Comparison of ENCODE assay signal across 13 cellular contexts in genomic region chr4:122762520-122762919, GRCh38. TPM values are rescaled to one million over a fixed set of nuclear protein-coding genes. Genes with fewer than 3 reads are reported as not detected.
DNase-seq lines count a peak whose midpoint lies in the region; ATAC-seq and TF ChIP-seq lines count a peak whose summit lies in the region.
"Had no signal": no experiment of that assay in that cellular context is flagged by ENCODE, and none has a peak within 500 bp of the region (broad histone marks: within the 10 kb centered on the region; RNA-seq: fewer than 3 reads in every experiment).

No MANE protein-coding gene starts in this region.

- no peak overlapping the region for H3K4me3 Mint-ChIP-seq in activated CD4-positive, alpha-beta T cell treated with anti-CD3 and anti-CD28 coated beads for 36 hours
- no peak overlapping the region for H3K4me3 Mint-ChIP-seq in activated CD8-positive, alpha-beta T cell treated with anti-CD3 and anti-CD28 coated beads for 36 hours
- H3K4me3 Mint-ChIP-seq: nephron had no signal

- H3K79me2 ChIP-seq in osteoblast (ENCODE audit: insufficient read depth, low read length), result no peaks in the 10 kb centered on the region

- CTCF ChIA-PET in activated CD4-positive, alpha-beta T cell treated with anti-CD3 and anti-CD28 coated beads for 36 hours (lab: Charles Lee), result interaction anchor here (0.6 to 1.7 kb wide), 5 partner anchors 17 to 185 kb away, joined by 3 to 5 read pairs (median 3); no protein-coding TSS in a partner anchor
- CTCF ChIA-PET in activated CD8-positive, alpha-beta T cell treated with anti-CD3 and anti-CD28 coated beads for 36 hours (lab: Charles Lee), result interaction anchor here (1.3 to 1.7 kb wide), 2 partner anchors 152 to 168 kb away, joined by 4 to 5 read pairs; no protein-coding TSS in a partner anchor

- peaks cover 33% of the 10 kb centered on the region for H3K4me1 Mint-ChIP-seq in activated CD4-positive, alpha-beta T cell treated with anti-CD3 and anti-CD28 coated beads for 36 hours
- H3K4me1 Mint-ChIP-seq in activated CD8-positive, alpha-beta T cell treated with anti-CD3 and anti-CD28 coated beads for 36 hours (ENCODE audit: low read depth), result peaks cover 29% of the 10 kb centered on the region
- H3K4me1 Mint-ChIP-seq: nephron had no signal

- peak overlapping the region; percentile 24 for H2AFZ ChIP-seq in osteoblast (ENCODE audit: low read length)

- H3K4me3 ChIP-seq in osteoblast (ENCODE audit: insufficient read depth, low read length), result no peak overlapping the region
- H3K4me3 ChIP-seq: SK-N-MC had no signal

- intact Hi-C loops in activated CD4-positive, alpha-beta T cell treated with anti-CD3 and anti-CD28 coated beads for 36 hours (cut with DNase I, micrococcal nuclease), result no loop called here
- intact Hi-C loops in activated CD8-positive, alpha-beta T cell treated with anti-CD3 and anti-CD28 coated beads for 36 hours (cut with micrococcal nuclease), result no loop called here

- H3K4me2 ChIP-seq in osteoblast (ENCODE audit: insufficient read depth, low read length), result no peak overlapping the region

- H3K4me1 ChIP-seq in osteoblast (ENCODE audit: insufficient read depth, low read length), result peaks cover 47% of the 10 kb centered on the region

- no peaks in the 10 kb centered on the region for H3K9me3 Mint-ChIP-seq in activated CD4-positive, alpha-beta T cell treated with anti-CD3 and anti-CD28 coated beads for 36 hours (ENCODE audit: low read depth)
- no peaks in the 10 kb centered on the region for H3K9me3 Mint-ChIP-seq in activated CD8-positive, alpha-beta T cell treated with anti-CD3 and anti-CD28 coated beads for 36 hours
- H3K9me3 Mint-ChIP-seq: nephron had no signal

- peak; percentile 55 for ATAC-seq in activated CD4-positive, alpha-beta T cell treated with anti-CD3 and anti-CD28 coated beads for 36 hours
- ATAC-seq in HG03565 (IDR thresholded peaks at IDR 0.05; ENCODE audit: unreplicated experiment) (peak; percentile 28), HG03280 (IDR thresholded peaks at IDR 0.05; ENCODE audit: unreplicated experiment) (no peak)
- ATAC-seq in activated CD8-positive, alpha-beta T cell treated with anti-CD3 and anti-CD28 coated beads for 36 hours, result peak; percentile 59

- POLR2A ChIA-PET in activated CD4-positive, alpha-beta T cell treated with anti-CD3 and anti-CD28 coated beads for 36 hours (lab: Charles Lee), result no interaction called here
- POLR2A ChIA-PET in activated CD8-positive, alpha-beta T cell treated with anti-CD3 and anti-CD28 coated beads for 36 hours (lab: Charles Lee), result no interaction called here

- H3K9me3 ChIP-seq in osteoblast (ENCODE audit: low read depth, low read length), result no peaks in the 10 kb centered on the region

- H3K27ac ChIP-seq in osteoblast (ENCODE audit: low read depth, low read length), result peak overlapping the region; percentile 95
- H3K27ac ChIP-seq: SK-N-MC had no signal

- no peaks in the 10 kb centered on the region for H4K20me1 ChIP-seq in osteoblast (ENCODE audit: insufficient read depth, low read length)

- TF ChIP-seq CTCF in activated CD8-positive, alpha-beta T cell treated with anti-CD3 and anti-CD28 coated beads for 36 hours (IDR thresholded peaks at IDR 0.05), result no peak
- no peak for TF ChIP-seq CTCF in osteoblast (IDR thresholded peaks at IDR 0.05; ENCODE audit: extremely low read depth, low read depth, low read length)

- peak; percentile 28 for DNase-seq in activated CD4-positive, alpha-beta T cell treated with anti-CD3 and anti-CD28 coated beads for 36 hours
- no peak for DNase-seq in activated CD4-positive, alpha-beta T cell treated with anti-CD3 and anti-CD28 coated beads for 48 hours
- DNase-seq in activated CD8-positive, alpha-beta T cell treated with anti-CD3 and anti-CD28 coated beads for 36 hours, result peak; percentile 28
- no peak for DNase-seq in osteoblast (ENCODE audit: insufficient read length, low spot score, missing footprints)
- no peak for DNase-seq in mesenteric fat pad (ENCODE audit: low spot score)
- no peak for DNase-seq in NCI-H1417 treated with DMSO at 0.1 percent for 48 hours (lab: John Stamatoyannopoulos, UW)
- DNase-seq: ACHN; NCI-H2171 treated with DMSO at 0.1 percent for 48 hours; stimulated activated CD4-positive, alpha-beta T cell treated with anti-CD3 and anti-CD28 coated beads, Interleukin-2, amount 100 ng/mL, for 48 hours had no signal

- H3K36me3 Mint-ChIP-seq in activated CD4-positive, alpha-beta T cell treated with anti-CD3 and anti-CD28 coated beads for 36 hours (ENCODE audit: low read depth), result no peaks in the 10 kb centered on the region
- no peaks in the 10 kb centered on the region for H3K36me3 Mint-ChIP-seq in activated CD8-positive, alpha-beta T cell treated with anti-CD3 and anti-CD28 coated beads for 36 hours (ENCODE audit: low read depth)

- H3K27ac Mint-ChIP-seq in activated CD4-positive, alpha-beta T cell treated with anti-CD3 and anti-CD28 coated beads for 36 hours, result no peak overlapping the region
- peak overlapping the region; percentile 55 for H3K27ac Mint-ChIP-seq in activated CD8-positive, alpha-beta T cell treated with anti-CD3 and anti-CD28 coated beads for 36 hours
- H3K27ac Mint-ChIP-seq: nephron had no signal

- no peaks in the 10 kb centered on the region for H3K36me3 ChIP-seq in osteoblast (ENCODE audit: insufficient read depth, low read length)

- peaks cover 3% of the 10 kb centered on the region for H3K27me3 Mint-ChIP-seq in activated CD4-positive, alpha-beta T cell treated with anti-CD3 and anti-CD28 coated beads for 36 hours
- peaks cover 1% of the 10 kb centered on the region for H3K27me3 Mint-ChIP-seq in activated CD8-positive, alpha-beta T cell treated with anti-CD3 and anti-CD28 coated beads for 36 hours

- no peaks in the 10 kb centered on the region for H3K27me3 ChIP-seq in osteoblast (ENCODE audit: insufficient read depth, low read length)

RNA-seq across cellular contexts. Expression of gene BBS12, which starts 30.0 kb away (rescaled TPM):
- total RNA-seq in activated CD4-positive, alpha-beta T cell treated with anti-CD3 and anti-CD28 coated beads for 36 hours, result 1 to 10 TPM; 2.8 to 3.9 TPM
- total RNA-seq in activated CD8-positive, alpha-beta T cell treated with anti-CD3 and anti-CD28 coated beads for 36 hours, result under 1 TPM; 0.74 to 0.89 TPM
- total RNA-seq in osteoblast (9.4 and 10.6 TPM in 2 replicates), mesenteric fat pad (1.9 TPM)

Comparison
In these comparisons a context has a peak if more than half of its experiments do, and no peak if none do; other contexts are left out.
1. DNase-seq: peak in activated CD4-positive, alpha-beta T cell treated with anti-CD3 and anti-CD28 coated beads for 36 hours (single experiment) and activated CD8-positive, alpha-beta T cell treated with anti-CD3 and anti-CD28 coated beads for 36 hours (single experiment); none in activated CD4-positive, alpha-beta T cell treated with anti-CD3 and anti-CD28 coated beads for 48 hours (single experiment), osteoblast (single experiment), mesenteric fat pad (single experiment) and NCI-H1417 treated with DMSO at 0.1 percent for 48 hours (single experiment).